1 cellular context compared by ENCODE assay signal in the genomic region with DNA sequence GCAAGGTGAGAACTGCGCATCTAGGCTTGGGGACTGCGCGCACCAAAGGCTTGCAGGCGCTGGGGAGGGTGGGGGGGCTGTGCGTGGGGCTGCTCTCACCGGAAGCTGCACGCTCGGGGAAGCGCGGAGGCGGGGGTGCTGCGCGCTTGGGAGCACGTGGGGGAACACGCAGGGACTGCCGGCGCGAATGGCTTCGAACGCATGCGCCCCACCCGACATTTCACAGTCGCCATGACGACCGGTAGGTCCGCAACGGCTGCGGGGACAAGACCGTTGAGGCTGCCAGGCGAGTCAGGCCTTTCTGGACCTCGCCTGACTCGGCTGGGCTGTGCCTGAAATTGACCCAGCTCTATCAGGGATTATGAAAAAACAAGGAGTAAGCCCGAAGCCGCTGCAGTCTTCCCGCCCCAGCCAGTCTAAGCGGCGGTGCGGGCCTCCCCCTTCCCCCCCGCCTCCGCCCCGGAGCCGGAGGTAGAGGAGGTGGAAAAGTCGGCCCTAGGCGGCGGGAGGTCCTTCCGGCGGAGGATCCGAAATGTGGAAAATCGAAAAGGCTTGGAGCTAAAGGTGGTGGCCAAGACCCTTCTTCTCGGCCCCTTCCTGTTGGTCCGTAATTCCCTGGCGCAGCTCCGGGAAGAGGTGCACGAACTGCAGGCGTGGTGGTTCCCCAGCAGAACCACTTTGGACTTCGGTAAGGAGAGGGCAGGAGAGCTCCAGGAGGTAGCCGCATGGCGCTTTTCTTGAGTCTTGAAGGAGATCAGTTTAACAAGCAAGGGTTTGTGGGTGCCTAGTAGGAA.
TF ChIP-seq lines count a peak whose summit lies in the region.

No MANE protein-coding gene starts in this region.

TF ChIP-seq in HepG2, 621 proteins besides CTCF, POLR2A, EP300 and RAD21 (continued from another document):
- TF ChIP-seq, protein P1, sequence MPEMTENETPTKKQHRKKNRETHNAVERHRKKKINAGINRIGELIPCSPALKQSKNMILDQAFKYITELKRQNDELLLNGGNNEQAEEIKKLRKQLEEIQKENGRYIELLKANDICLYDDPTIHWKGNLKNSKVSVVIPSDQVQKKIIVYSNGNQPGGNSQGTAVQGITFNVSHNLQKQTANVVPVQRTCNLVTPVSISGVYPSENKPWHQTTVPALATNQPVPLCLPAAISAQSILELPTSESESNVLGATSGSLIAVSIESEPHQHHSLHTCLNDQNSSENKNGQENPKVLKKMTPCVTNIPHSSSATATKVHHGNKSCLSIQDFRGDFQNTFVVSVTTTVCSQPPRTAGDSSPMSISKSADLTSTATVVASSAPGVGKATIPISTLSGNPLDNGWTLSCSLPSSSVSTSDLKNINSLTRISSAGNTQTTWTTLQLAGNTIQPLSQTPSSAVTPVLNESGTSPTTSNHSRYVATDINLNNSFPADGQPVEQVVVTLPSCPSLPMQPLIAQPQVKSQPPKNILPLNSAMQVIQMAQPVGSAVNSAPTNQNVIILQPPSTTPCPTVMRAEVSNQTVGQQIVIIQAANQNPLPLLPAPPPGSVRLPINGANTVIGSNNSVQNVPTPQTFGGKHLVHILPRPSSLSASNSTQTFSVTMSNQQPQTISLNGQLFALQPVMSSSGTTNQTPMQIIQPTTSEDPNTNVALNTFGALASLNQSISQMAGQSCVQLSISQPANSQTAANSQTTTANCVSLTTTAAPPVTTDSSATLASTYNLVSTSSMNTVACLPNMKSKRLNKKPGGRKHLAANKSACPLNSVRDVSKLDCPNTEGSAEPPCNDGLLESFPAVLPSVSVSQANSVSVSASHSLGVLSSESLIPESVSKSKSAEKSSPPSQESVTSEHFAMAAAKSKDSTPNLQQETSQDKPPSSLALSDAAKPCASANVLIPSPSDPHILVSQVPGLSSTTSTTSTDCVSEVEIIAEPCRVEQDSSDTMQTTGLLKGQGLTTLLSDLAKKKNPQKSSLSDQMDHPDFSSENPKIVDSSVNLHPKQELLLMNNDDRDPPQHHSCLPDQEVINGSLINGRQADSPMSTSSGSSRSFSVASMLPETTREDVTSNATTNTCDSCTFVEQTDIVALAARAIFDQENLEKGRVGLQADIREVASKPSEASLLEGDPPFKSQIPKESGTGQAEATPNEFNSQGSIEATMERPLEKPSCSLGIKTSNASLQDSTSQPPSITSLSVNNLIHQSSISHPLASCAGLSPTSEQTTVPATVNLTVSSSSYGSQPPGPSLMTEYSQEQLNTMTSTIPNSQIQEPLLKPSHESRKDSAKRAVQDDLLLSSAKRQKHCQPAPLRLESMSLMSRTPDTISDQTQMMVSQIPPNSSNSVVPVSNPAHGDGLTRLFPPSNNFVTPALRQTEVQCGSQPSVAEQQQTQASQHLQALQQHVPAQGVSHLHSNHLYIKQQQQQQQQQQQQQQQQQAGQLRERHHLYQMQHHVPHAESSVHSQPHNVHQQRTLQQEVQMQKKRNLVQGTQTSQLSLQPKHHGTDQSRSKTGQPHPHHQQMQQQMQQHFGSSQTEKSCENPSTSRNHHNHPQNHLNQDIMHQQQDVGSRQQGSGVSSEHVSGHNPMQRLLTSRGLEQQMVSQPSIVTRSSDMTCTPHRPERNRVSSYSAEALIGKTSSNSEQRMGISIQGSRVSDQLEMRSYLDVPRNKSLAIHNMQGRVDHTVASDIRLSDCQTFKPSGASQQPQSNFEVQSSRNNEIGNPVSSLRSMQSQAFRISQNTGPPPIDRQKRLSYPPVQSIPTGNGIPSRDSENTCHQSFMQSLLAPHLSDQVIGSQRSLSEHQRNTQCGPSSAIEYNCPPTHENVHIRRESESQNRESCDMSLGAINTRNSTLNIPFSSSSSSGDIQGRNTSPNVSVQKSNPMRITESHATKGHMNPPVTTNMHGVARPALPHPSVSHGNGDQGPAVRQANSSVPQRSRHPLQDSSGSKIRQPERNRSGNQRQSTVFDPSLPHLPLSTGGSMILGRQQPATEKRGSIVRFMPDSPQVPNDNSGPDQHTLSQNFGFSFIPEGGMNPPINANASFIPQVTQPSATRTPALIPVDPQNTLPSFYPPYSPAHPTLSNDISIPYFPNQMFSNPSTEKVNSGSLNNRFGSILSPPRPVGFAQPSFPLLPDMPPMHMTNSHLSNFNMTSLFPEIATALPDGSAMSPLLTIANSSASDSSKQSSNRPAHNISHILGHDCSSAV (CRISPR knock-in tag; IDR thresholded peaks at IDR 0.05; ENCODE audit: borderline replicate concordance) = no peak
- TF ChIP-seq ZNF350 (CRISPR knock-in tag; IDR thresholded peaks at IDR 0.05; ENCODE audit: borderline replicate concordance, low read depth) (no peak), HES4 (CRISPR knock-in tag; IDR thresholded peaks at IDR 0.05; ENCODE audit: borderline replicate concordance) (no peak)
